14 cellular contexts compared by ENCODE assay signal in genomic region chr3:188262488-188262887, GRCh38.
A peak's percentile ranks its signal among the peaks of the same experiment; 100 is the strongest.
DNase-seq lines count a peak whose midpoint lies in the region; ATAC-seq and TF ChIP-seq lines count a peak whose summit lies in the region.
"Had no signal": no experiment of that assay in that cellular context is flagged by ENCODE, and none has a peak within 500 bp of the region (broad histone marks: within the 10 kb centered on the region; RNA-seq: fewer than 3 reads in every experiment).

No MANE protein-coding gene starts in this region.

- H3F3A ChIP-seq in PC-9 (ENCODE audit: insufficient read depth, low read depth) = peaks cover 20% of the 10 kb centered on the region

- POLR2A ChIA-PET in PC-9 (lab: Charles Lee; ENCODE audit: unreplicated experiment) = interaction anchor here (0.6 kb wide), 1 partner anchor 690 kb away, joined by 3 read pairs; no protein-coding TSS in a partner anchor

- no peaks in the 10 kb centered on the region for H3K9me3 Mint-ChIP-seq in central memory CD8-positive, alpha-beta T cell
- H3K9me3 Mint-ChIP-seq: activated naive CD4-positive, alpha-beta T cell treated with anti-CD3 and anti-CD28 coated beads, Interleukin-2, amount 50 U/mL, for 72 hours; CD4-positive, CD25-positive, alpha-beta regulatory T cell had no signal

- WGBS in mesodermal cell (ENCODE audit: insufficient coverage in 2 of 2), 2 experiments = 90 to 93% methylated on average over 3 of the region's 5 CpGs

- H3K9me3 ChIP-seq in PC-9 (ENCODE audit: insufficient read depth, low read depth) (no peaks in the 10 kb centered on the region), mesodermal cell (ENCODE audit: control insufficient read depth, low read length) (no peaks in the 10 kb centered on the region)
- H3K9me3 ChIP-seq: ovary had no signal

- H3K4me3 Mint-ChIP-seq in central memory CD8-positive, alpha-beta T cell = no peak overlapping the region
- H3K4me3 Mint-ChIP-seq: CD4-positive, CD25-positive, alpha-beta regulatory T cell had no signal

- intact Hi-C loops in PC-9 (cut with micrococcal nuclease; ENCODE audit: unreplicated experiment) = no loop called here

- H3K27ac Mint-ChIP-seq in central memory CD8-positive, alpha-beta T cell (ENCODE audit: low read depth) = peak overlapping the region; percentile 58

- peaks cover 10% of the 10 kb centered on the region for H3K79me2 ChIP-seq in PC-9 (ENCODE audit: low read depth)

- H3K4me1 Mint-ChIP-seq in central memory CD8-positive, alpha-beta T cell = peaks cover 15% of the 10 kb centered on the region

- no peak for ATAC-seq in central memory CD8-positive, alpha-beta T cell (replicated peaks; ENCODE audit: extremely low read depth, poor library complexity, severe bottlenecking)
- ATAC-seq in HG02870 (IDR thresholded peaks at IDR 0.05; ENCODE audit: unreplicated experiment) (no peak), HG03571 (IDR thresholded peaks at IDR 0.05; ENCODE audit: unreplicated experiment) (no peak)
- ATAC-seq: activated naive CD4-positive, alpha-beta T cell treated with anti-CD3 and anti-CD28 coated beads, Interleukin-2, amount 50 U/mL, for 72 hours had no signal

- H3K36me3 ChIP-seq in PC-9 (ENCODE audit: low read depth) (no peaks in the 10 kb centered on the region), mesodermal cell (ENCODE audit: control insufficient read depth, insufficient read depth, low read length) (peaks cover 4% of the 10 kb centered on the region)
- H3K36me3 ChIP-seq: ovary had no signal

- no peak for TF ChIP-seq CTCF in PC-9 (conservative IDR thresholded peaks at IDR 0.05)

- DNase-seq in PC-9 = no peak
- no peak for DNase-seq in central memory CD8-positive, alpha-beta T cell (ENCODE audit: low spot score in 2 of 2)
- DNase-seq in substantia nigra (lab: John Stamatoyannopoulos, UW) = no peak
- no peak for DNase-seq in stimulated activated CD4-positive, alpha-beta T cell treated with anti-CD3 and anti-CD28 coated beads, Interleukin-4, amount 100 ng/mL, for 1 hour
- DNase-seq in medulla oblongata (ENCODE audit: extremely low spot score) = no peak
- DNase-seq: CD4-positive, CD25-positive, alpha-beta regulatory T cell; NCI-H1048; ovary; stimulated activated CD4-positive, alpha-beta T cell treated with anti-CD3 and anti-CD28 coated beads, Interleukin-1b, Interleukin-23, amount 100 ng/mL, for 48 hours; stimulated activated CD8-positive, alpha-beta memory T cell treated with anti-CD3 and anti-CD28 coated beads, Interleukin-4, amount 100 ng/mL, for 48 hours had no signal

- H3K27ac ChIP-seq in PC-9 (peak overlapping the region; percentile 57), mesodermal cell (ENCODE audit: low read depth, low read length, severe bottlenecking) (peak overlapping the region; percentile 2), substantia nigra (ENCODE audit: low read depth, low read length, poor library complexity, severe bottlenecking) (peak overlapping the region; percentile 66)
- H3K27ac ChIP-seq: ovary had no signal

- H3K4me1 ChIP-seq in PC-9 (replicated peaks; ENCODE audit: insufficient read depth) (peaks cover 70% of the 10 kb centered on the region), mesodermal cell (ENCODE audit: control insufficient read depth, insufficient read depth, low read length, poor library complexity, severe bottlenecking) (peaks cover 68% of the 10 kb centered on the region)

- H3K4me2 ChIP-seq in PC-9 = no peak overlapping the region; the same call in 1 of the 2 replicates

- no peaks in the 10 kb centered on the region for H4K20me1 ChIP-seq in PC-9 (ENCODE audit: insufficient read depth)

- H3K27me3 ChIP-seq in PC-9 (ENCODE audit: insufficient read depth, low read depth) = no peaks in the 10 kb centered on the region
- H3K27me3 ChIP-seq: ovary had no signal

- H3K36me3 Mint-ChIP-seq in central memory CD8-positive, alpha-beta T cell (ENCODE audit: insufficient read depth) = peaks cover 2% of the 10 kb centered on the region

- no TSS peak for BruUV-seq in PC-9 (replicated peaks; lab: Mats Ljungman, UMichigan)

- CTCF ChIA-PET in PC-9 (lab: Charles Lee) = no interaction called here

- H2AFZ ChIP-seq in PC-9 = no peak overlapping the region

- no peaks in the 10 kb centered on the region for H3K9me2 ChIP-seq in PC-9 (ENCODE audit: insufficient read depth)

- H3K4me3 ChIP-seq in PC-9 (no peak overlapping the region), mesodermal cell (ENCODE audit: extremely low read depth, insufficient read depth, low read length, poor library complexity, severe bottlenecking) (no peak overlapping the region)
- H3K4me3 ChIP-seq: ovary had no signal

- H3K27me3 Mint-ChIP-seq in central memory CD8-positive, alpha-beta T cell = no peaks in the 10 kb centered on the region
- H3K27me3 Mint-ChIP-seq: CD4-positive, CD25-positive, alpha-beta regulatory T cell had no signal

Comparison
In these comparisons a context has a peak if more than half of its experiments do, and no peak if none do; other contexts are left out.
1. H3K27ac ChIP-seq: peak in every context shown above with its lines; median percentile 66 in substantia nigra; 57 in PC-9; 2 in mesodermal cell.